Comparison of ENCODE assay signal across 3 cellular contexts in the genomic region with DNA sequence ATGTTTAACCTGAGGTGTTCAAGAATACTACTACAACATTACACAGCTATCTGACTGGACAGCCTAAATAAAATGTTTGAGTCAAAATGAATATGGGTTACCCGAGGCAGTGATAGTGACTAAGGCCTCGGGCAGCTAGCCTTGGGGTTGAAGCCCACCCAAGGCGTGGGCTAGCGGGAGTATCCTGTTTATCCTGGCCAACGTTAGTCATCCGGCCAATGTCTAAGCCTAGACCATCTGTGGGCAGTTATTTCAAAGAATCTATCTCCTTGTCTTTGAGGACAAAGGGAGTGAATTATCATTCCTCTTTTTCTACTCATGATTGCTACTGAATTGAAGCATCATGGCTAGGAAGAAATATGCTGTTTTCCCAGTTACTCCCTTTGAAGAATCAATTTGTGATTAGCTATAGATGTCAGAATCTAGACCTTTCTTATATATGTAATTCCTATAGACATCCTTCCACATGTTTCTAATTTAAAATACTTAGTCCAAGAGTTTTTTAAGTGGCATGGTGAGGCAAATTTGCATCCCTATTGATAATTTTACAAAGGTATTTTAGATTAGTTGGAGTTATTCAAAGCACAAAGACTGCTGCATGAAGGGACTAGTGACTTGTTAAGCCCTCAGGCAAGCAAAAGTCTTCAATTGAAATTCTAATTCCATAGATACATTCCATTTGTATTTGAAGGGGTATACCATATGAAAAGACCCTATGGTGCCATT.
TF ChIP-seq lines count a peak whose summit lies in the region.

No MANE protein-coding gene starts in this region.

TF ChIP-seq in GM23338, 12 proteins besides CTCF, POLR2A, EP300 and RAD21 (continues in another document):
- no peak for TF ChIP-seq STAT1 (IDR thresholded peaks at IDR 0.05; ENCODE audit: unreplicated experiment)
- TF ChIP-seq POLR2AphosphoS5 (IDR thresholded peaks at IDR 0.05; ENCODE audit: low read depth), result no peak
- TF ChIP-seq, protein P1, sequence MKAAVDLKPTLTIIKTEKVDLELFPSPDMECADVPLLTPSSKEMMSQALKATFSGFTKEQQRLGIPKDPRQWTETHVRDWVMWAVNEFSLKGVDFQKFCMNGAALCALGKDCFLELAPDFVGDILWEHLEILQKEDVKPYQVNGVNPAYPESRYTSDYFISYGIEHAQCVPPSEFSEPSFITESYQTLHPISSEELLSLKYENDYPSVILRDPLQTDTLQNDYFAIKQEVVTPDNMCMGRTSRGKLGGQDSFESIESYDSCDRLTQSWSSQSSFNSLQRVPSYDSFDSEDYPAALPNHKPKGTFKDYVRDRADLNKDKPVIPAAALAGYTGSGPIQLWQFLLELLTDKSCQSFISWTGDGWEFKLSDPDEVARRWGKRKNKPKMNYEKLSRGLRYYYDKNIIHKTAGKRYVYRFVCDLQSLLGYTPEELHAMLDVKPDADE (IDR thresholded peaks at IDR 0.05), result no peak
- TF ChIP-seq, protein P2, sequence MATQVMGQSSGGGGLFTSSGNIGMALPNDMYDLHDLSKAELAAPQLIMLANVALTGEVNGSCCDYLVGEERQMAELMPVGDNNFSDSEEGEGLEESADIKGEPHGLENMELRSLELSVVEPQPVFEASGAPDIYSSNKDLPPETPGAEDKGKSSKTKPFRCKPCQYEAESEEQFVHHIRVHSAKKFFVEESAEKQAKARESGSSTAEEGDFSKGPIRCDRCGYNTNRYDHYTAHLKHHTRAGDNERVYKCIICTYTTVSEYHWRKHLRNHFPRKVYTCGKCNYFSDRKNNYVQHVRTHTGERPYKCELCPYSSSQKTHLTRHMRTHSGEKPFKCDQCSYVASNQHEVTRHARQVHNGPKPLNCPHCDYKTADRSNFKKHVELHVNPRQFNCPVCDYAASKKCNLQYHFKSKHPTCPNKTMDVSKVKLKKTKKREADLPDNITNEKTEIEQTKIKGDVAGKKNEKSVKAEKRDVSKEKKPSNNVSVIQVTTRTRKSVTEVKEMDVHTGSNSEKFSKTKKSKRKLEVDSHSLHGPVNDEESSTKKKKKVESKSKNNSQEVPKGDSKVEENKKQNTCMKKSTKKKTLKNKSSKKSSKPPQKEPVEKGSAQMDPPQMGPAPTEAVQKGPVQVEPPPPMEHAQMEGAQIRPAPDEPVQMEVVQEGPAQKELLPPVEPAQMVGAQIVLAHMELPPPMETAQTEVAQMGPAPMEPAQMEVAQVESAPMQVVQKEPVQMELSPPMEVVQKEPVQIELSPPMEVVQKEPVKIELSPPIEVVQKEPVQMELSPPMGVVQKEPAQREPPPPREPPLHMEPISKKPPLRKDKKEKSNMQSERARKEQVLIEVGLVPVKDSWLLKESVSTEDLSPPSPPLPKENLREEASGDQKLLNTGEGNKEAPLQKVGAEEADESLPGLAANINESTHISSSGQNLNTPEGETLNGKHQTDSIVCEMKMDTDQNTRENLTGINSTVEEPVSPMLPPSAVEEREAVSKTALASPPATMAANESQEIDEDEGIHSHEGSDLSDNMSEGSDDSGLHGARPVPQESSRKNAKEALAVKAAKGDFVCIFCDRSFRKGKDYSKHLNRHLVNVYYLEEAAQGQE (IDR thresholded peaks at IDR 0.05; ENCODE audit: unreplicated experiment), result no peak
- TF ChIP-seq JUNB (IDR thresholded peaks at IDR 0.05; ENCODE audit: unreplicated experiment), result no peak
- no peak for TF ChIP-seq ZNF114 (CRISPR knock-in tag; IDR thresholded peaks at IDR 0.05)

TF ChIP-seq in SK-N-SH, 30 proteins besides CTCF, POLR2A, EP300 and RAD21 (continues in another document):
- TF ChIP-seq, protein P3, sequence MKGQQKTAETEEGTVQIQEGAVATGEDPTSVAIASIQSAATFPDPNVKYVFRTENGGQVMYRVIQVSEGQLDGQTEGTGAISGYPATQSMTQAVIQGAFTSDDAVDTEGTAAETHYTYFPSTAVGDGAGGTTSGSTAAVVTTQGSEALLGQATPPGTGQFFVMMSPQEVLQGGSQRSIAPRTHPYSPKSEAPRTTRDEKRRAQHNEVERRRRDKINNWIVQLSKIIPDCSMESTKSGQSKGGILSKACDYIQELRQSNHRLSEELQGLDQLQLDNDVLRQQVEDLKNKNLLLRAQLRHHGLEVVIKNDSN (IDR thresholded peaks at IDR 0.05; ENCODE audit: borderline replicate concordance, low read depth), result no peak
- TF ChIP-seq, protein P4, sequence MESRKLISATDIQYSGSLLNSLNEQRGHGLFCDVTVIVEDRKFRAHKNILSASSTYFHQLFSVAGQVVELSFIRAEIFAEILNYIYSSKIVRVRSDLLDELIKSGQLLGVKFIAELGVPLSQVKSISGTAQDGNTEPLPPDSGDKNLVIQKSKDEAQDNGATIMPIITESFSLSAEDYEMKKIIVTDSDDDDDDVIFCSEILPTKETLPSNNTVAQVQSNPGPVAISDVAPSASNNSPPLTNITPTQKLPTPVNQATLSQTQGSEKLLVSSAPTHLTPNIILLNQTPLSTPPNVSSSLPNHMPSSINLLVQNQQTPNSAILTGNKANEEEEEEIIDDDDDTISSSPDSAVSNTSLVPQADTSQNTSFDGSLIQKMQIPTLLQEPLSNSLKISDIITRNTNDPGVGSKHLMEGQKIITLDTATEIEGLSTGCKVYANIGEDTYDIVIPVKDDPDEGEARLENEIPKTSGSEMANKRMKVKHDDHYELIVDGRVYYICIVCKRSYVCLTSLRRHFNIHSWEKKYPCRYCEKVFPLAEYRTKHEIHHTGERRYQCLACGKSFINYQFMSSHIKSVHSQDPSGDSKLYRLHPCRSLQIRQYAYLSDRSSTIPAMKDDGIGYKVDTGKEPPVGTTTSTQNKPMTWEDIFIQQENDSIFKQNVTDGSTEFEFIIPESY (IDR thresholded peaks at IDR 0.05; ENCODE audit: borderline replicate concordance, low read depth), result peak; percentile 56; the same call in 1 of the 2 replicates
- TF ChIP-seq ELF1 (IDR thresholded peaks at IDR 0.05) (0 out of 2 replicates have a peak, but pooled peaks have one; percentile 14), NRF1 (IDR thresholded peaks at IDR 0.05; ENCODE audit: low read depth, low read length) (no peak), TCF12 (IDR thresholded peaks at IDR 0.05) (peak; percentile 95), RCOR1 (IDR thresholded peaks at IDR 0.05; ENCODE audit: low read length) (no peak), RXRA (IDR thresholded peaks at IDR 0.05; ENCODE audit: borderline replicate concordance, low read depth) (peak; percentile 53; the same call in 1 of the 2 replicates), MEF2A (IDR thresholded peaks at IDR 0.05; ENCODE audit: borderline replicate concordance, low read depth) (0 out of 2 replicates have a peak, but pooled peaks have one; percentile 9)
- TF ChIP-seq, protein P2 (IDR thresholded peaks at IDR 0.05; ENCODE audit: low read depth, low read length), result peak; percentile 55; the same call in 1 of the 2 replicates
- TF ChIP-seq, protein P5, sequence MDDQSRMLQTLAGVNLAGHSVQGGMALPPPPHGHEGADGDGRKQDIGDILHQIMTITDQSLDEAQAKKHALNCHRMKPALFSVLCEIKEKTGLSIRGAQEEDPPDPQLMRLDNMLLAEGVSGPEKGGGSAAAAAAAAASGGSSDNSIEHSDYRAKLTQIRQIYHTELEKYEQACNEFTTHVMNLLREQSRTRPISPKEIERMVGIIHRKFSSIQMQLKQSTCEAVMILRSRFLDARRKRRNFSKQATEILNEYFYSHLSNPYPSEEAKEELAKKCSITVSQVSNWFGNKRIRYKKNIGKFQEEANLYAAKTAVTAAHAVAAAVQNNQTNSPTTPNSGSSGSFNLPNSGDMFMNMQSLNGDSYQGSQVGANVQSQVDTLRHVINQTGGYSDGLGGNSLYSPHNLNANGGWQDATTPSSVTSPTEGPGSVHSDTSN (IDR thresholded peaks at IDR 0.05), result peak; percentile 75

TF ChIP-seq in HepG2, 621 proteins besides CTCF, POLR2A, EP300 and RAD21 (continues in another document):
- TF ChIP-seq ZZZ3 (CRISPR knock-in tag; IDR thresholded peaks at IDR 0.05; ENCODE audit: borderline replicate concordance) (no peak), ZNF337 (CRISPR knock-in tag; IDR thresholded peaks at IDR 0.05; ENCODE audit: borderline replicate concordance, low read depth) (no peak), NCOA2 (CRISPR knock-in tag; IDR thresholded peaks at IDR 0.05) (no peak), NR2C2 (CRISPR knock-in tag; IDR thresholded peaks at IDR 0.05; ENCODE audit: borderline replicate concordance) (no peak), ZNF205 (CRISPR knock-in tag; IDR thresholded peaks at IDR 0.05) (no peak), DR1 (CRISPR knock-in tag; IDR thresholded peaks at IDR 0.05) (no peak), HOXA3 (CRISPR knock-in tag; IDR thresholded peaks at IDR 0.05) (no peak)
- TF ChIP-seq, protein P6, sequence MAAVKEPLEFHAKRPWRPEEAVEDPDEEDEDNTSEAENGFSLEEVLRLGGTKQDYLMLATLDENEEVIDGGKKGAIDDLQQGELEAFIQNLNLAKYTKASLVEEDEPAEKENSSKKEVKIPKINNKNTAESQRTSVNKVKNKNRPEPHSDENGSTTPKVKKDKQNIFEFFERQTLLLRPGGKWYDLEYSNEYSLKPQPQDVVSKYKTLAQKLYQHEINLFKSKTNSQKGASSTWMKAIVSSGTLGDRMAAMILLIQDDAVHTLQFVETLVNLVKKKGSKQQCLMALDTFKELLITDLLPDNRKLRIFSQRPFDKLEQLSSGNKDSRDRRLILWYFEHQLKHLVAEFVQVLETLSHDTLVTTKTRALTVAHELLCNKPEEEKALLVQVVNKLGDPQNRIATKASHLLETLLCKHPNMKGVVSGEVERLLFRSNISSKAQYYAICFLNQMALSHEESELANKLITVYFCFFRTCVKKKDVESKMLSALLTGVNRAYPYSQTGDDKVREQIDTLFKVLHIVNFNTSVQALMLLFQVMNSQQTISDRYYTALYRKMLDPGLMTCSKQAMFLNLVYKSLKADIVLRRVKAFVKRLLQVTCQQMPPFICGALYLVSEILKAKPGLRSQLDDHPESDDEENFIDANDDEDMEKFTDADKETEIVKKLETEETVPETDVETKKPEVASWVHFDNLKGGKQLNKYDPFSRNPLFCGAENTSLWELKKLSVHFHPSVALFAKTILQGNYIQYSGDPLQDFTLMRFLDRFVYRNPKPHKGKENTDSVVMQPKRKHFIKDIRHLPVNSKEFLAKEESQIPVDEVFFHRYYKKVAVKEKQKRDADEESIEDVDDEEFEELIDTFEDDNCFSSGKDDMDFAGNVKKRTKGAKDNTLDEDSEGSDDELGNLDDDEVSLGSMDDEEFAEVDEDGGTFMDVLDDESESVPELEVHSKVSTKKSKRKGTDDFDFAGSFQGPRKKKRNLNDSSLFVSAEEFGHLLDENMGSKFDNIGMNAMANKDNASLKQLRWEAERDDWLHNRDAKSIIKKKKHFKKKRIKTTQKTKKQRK (IDR thresholded peaks at IDR 0.05; ENCODE audit: low read length), result no peak
- TF ChIP-seq, protein P7, sequence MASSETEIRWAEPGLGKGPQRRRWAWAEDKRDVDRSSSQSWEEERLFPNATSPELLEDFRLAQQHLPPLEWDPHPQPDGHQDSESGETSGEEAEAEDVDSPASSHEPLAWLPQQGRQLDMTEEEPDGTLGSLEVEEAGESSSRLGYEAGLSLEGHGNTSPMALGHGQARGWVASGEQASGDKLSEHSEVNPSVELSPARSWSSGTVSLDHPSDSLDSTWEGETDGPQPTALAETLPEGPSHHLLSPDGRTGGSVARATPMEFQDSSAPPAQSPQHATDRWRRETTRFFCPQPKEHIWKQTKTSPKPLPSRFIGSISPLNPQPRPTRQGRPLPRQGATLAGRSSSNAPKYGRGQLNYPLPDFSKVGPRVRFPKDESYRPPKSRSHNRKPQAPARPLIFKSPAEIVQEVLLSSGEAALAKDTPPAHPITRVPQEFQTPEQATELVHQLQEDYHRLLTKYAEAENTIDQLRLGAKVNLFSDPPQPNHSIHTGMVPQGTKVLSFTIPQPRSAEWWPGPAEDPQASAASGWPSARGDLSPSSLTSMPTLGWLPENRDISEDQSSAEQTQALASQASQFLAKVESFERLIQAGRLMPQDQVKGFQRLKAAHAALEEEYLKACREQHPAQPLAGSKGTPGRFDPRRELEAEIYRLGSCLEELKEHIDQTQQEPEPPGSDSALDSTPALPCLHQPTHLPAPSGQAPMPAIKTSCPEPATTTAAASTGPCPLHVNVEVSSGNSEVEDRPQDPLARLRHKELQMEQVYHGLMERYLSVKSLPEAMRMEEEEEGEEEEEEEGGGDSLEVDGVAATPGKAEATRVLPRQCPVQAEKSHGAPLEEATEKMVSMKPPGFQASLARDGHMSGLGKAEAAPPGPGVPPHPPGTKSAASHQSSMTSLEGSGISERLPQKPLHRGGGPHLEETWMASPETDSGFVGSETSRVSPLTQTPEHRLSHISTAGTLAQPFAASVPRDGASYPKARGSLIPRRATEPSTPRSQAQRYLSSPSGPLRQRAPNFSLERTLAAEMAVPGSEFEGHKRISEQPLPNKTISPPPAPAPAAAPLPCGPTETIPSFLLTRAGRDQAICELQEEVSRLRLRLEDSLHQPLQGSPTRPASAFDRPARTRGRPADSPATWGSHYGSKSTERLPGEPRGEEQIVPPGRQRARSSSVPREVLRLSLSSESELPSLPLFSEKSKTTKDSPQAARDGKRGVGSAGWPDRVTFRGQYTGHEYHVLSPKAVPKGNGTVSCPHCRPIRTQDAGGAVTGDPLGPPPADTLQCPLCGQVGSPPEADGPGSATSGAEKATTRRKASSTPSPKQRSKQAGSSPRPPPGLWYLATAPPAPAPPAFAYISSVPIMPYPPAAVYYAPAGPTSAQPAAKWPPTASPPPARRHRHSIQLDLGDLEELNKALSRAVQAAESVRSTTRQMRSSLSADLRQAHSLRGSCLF (CRISPR knock-in tag; IDR thresholded peaks at IDR 0.05; ENCODE audit: borderline replicate concordance), result no peak
